Comparison of ENCODE assay signal across 1 cellular context in the genomic region with DNA sequence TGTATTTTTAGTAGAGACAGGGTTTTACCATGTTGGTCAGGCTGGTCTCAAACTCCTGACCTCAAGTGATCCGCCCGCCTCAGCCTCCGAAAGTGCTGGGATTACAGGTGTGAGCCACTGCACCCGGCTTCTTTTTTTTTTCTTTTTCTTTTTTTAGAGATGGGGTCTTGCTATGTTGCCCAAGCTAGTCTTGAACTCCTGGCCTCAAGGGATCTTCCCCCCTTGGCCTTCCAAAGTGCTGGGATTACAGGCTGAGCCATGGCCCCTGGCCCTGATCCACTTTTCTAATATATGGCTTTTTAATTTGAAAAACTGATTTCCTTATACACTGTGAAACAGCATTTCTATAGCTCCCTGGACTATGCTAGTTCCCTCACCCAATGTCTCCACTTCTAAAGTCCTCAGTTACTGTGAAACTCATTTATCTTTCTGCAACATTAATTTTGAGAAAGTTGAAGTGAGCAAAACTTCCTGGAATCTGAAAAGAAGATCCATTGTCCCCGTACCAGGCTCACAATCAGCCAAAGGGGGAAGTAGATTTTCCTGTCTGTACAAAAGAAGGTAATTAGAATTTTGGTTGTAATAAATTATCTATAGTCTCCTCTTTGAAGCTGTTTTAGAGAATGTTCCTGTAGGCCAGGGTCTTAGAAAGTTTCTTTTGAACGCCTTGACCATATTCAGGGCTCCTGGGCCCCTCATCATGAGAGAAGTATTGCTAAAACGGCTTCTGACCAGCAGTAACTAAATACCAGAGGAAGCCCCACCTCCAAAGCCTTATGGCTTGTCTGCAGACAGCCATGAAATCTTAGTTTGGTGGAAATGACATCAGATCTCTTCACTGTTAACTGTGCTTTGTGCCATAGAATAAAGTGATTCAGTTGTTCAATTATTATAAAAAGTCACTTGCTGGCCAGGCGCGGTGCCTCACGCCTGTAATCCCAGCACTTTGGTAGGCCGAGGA.
TF ChIP-seq lines count a peak whose summit lies in the region.

No MANE protein-coding gene starts in this region.

TF ChIP-seq in HEK293, 187 proteins besides CTCF, POLR2A, EP300 and RAD21 (continued from another document):
- TF ChIP-seq, protein P1, sequence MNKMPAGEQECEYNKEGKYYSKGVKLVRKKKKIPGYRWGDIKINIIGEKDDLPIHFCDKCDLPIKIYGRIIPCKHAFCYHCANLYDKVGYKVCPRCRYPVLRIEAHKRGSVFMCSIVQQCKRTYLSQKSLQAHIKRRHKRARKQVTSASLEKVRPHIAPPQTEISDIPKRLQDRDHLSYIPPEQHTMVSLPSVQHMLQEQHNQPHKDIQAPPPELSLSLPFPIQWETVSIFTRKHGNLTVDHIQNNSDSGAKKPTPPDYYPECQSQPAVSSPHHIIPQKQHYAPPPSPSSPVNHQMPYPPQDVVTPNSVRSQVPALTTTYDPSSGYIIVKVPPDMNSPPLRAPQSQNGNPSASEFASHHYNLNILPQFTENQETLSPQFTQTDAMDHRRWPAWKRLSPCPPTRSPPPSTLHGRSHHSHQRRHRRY (tag by site-specific recombination; IDR thresholded peaks at IDR 0.05): no peak
- TF ChIP-seq, protein P2, sequence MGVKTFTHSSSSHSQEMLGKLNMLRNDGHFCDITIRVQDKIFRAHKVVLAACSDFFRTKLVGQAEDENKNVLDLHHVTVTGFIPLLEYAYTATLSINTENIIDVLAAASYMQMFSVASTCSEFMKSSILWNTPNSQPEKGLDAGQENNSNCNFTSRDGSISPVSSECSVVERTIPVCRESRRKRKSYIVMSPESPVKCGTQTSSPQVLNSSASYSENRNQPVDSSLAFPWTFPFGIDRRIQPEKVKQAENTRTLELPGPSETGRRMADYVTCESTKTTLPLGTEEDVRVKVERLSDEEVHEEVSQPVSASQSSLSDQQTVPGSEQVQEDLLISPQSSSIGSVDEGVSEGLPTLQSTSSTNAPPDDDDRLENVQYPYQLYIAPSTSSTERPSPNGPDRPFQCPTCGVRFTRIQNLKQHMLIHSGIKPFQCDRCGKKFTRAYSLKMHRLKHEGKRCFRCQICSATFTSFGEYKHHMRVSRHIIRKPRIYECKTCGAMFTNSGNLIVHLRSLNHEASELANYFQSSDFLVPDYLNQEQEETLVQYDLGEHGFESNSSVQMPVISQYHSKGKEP (tag by site-specific recombination; IDR thresholded peaks at IDR 0.05): 0 out of 2 replicates have a peak, but pooled peaks have one; percentile 19
- TF ChIP-seq FEZF1 (tag by site-specific recombination; IDR thresholded peaks at IDR 0.05): 0 out of 2 replicates have a peak, but pooled peaks have one; percentile 11
- TF ChIP-seq, protein P3, sequence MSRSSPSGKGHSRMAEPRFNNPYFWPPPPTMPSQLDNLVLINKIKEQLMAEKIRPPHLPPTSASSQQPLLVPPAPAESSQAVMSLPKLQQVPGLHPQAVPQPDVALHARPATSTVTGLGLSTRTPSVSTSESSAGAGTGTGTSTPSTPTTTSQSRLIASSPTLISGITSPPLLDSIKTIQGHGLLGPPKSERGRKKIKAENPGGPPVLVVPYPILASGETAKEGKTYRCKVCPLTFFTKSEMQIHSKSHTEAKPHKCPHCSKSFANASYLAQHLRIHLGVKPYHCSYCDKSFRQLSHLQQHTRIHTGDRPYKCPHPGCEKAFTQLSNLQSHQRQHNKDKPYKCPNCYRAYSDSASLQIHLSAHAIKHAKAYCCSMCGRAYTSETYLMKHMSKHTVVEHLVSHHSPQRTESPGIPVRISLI (tag by site-specific recombination; IDR thresholded peaks at IDR 0.05): 0 out of 2 replicates have a peak, but pooled peaks have one; percentile 34
- TF ChIP-seq ZNF354C (tag by site-specific recombination; IDR thresholded peaks at IDR 0.05; ENCODE audit: borderline replicate concordance, low read depth): no peak
- TF ChIP-seq, protein P4, sequence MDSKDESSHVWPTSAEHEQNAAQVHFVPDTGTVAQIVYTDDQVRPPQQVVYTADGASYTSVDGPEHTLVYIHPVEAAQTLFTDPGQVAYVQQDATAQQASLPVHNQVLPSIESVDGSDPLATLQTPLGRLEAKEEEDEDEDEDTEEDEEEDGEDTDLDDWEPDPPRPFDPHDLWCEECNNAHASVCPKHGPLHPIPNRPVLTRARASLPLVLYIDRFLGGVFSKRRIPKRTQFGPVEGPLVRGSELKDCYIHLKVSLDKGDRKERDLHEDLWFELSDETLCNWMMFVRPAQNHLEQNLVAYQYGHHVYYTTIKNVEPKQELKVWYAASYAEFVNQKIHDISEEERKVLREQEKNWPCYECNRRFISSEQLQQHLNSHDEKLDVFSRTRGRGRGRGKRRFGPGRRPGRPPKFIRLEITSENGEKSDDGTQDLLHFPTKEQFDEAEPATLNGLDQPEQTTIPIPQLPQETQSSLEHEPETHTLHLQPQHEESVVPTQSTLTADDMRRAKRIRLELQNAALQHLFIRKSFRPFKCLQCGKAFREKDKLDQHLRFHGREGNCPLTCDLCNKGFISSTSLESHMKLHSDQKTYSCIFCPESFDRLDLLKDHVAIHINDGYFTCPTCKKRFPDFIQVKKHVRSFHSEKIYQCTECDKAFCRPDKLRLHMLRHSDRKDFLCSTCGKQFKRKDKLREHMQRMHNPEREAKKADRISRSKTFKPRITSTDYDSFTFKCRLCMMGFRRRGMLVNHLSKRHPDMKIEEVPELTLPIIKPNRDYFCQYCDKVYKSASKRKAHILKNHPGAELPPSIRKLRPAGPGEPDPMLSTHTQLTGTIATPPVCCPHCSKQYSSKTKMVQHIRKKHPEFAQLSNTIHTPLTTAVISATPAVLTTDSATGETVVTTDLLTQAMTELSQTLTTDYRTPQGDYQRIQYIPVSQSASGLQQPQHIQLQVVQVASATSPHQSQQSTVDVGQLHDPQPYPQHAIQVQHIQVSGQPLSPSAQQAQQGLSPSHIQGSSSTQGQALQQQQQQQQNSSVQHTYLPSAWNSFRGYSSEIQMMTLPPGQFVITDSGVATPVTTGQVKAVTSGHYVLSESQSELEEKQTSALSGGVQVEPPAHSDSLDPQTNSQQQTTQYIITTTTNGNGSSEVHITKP (tag by site-specific recombination; IDR thresholded peaks at IDR 0.05): peak; percentile 91
- TF ChIP-seq, protein P5, sequence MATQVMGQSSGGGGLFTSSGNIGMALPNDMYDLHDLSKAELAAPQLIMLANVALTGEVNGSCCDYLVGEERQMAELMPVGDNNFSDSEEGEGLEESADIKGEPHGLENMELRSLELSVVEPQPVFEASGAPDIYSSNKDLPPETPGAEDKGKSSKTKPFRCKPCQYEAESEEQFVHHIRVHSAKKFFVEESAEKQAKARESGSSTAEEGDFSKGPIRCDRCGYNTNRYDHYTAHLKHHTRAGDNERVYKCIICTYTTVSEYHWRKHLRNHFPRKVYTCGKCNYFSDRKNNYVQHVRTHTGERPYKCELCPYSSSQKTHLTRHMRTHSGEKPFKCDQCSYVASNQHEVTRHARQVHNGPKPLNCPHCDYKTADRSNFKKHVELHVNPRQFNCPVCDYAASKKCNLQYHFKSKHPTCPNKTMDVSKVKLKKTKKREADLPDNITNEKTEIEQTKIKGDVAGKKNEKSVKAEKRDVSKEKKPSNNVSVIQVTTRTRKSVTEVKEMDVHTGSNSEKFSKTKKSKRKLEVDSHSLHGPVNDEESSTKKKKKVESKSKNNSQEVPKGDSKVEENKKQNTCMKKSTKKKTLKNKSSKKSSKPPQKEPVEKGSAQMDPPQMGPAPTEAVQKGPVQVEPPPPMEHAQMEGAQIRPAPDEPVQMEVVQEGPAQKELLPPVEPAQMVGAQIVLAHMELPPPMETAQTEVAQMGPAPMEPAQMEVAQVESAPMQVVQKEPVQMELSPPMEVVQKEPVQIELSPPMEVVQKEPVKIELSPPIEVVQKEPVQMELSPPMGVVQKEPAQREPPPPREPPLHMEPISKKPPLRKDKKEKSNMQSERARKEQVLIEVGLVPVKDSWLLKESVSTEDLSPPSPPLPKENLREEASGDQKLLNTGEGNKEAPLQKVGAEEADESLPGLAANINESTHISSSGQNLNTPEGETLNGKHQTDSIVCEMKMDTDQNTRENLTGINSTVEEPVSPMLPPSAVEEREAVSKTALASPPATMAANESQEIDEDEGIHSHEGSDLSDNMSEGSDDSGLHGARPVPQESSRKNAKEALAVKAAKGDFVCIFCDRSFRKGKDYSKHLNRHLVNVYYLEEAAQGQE (tag by site-specific recombination; IDR thresholded peaks at IDR 0.05): no peak
- peak; percentile 47 for TF ChIP-seq ZNF335 (tag by site-specific recombination; conservative IDR thresholded peaks at IDR 0.05)
- TF ChIP-seq, protein P6, sequence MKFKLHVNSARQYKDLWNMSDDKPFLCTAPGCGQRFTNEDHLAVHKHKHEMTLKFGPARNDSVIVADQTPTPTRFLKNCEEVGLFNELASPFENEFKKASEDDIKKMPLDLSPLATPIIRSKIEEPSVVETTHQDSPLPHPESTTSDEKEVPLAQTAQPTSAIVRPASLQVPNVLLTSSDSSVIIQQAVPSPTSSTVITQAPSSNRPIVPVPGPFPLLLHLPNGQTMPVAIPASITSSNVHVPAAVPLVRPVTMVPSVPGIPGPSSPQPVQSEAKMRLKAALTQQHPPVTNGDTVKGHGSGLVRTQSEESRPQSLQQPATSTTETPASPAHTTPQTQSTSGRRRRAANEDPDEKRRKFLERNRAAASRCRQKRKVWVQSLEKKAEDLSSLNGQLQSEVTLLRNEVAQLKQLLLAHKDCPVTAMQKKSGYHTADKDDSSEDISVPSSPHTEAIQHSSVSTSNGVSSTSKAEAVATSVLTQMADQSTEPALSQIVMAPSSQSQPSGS (tag by site-specific recombination; IDR thresholded peaks at IDR 0.05; ENCODE audit: low read depth): no peak
- TF ChIP-seq ZNF768 (tag by site-specific recombination; IDR thresholded peaks at IDR 0.05): no peak
- 0 out of 2 replicates have a peak, but pooled peaks have one; percentile 38 for TF ChIP-seq OSR2 (tag by site-specific recombination; IDR thresholded peaks at IDR 0.05)
- TF ChIP-seq, protein P7, sequence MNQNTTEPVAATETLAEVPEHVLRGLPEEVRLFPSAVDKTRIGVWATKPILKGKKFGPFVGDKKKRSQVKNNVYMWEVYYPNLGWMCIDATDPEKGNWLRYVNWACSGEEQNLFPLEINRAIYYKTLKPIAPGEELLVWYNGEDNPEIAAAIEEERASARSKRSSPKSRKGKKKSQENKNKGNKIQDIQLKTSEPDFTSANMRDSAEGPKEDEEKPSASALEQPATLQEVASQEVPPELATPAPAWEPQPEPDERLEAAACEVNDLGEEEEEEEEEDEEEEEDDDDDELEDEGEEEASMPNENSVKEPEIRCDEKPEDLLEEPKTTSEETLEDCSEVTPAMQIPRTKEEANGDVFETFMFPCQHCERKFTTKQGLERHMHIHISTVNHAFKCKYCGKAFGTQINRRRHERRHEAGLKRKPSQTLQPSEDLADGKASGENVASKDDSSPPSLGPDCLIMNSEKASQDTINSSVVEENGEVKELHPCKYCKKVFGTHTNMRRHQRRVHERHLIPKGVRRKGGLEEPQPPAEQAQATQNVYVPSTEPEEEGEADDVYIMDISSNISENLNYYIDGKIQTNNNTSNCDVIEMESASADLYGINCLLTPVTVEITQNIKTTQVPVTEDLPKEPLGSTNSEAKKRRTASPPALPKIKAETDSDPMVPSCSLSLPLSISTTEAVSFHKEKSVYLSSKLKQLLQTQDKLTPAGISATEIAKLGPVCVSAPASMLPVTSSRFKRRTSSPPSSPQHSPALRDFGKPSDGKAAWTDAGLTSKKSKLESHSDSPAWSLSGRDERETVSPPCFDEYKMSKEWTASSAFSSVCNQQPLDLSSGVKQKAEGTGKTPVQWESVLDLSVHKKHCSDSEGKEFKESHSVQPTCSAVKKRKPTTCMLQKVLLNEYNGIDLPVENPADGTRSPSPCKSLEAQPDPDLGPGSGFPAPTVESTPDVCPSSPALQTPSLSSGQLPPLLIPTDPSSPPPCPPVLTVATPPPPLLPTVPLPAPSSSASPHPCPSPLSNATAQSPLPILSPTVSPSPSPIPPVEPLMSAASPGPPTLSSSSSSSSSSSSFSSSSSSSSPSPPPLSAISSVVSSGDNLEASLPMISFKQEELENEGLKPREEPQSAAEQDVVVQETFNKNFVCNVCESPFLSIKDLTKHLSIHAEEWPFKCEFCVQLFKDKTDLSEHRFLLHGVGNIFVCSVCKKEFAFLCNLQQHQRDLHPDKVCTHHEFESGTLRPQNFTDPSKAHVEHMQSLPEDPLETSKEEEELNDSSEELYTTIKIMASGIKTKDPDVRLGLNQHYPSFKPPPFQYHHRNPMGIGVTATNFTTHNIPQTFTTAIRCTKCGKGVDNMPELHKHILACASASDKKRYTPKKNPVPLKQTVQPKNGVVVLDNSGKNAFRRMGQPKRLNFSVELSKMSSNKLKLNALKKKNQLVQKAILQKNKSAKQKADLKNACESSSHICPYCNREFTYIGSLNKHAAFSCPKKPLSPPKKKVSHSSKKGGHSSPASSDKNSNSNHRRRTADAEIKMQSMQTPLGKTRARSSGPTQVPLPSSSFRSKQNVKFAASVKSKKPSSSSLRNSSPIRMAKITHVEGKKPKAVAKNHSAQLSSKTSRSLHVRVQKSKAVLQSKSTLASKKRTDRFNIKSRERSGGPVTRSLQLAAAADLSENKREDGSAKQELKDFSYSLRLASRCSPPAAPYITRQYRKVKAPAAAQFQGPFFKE (tag by site-specific recombination; IDR thresholded peaks at IDR 0.05; ENCODE audit: borderline replicate concordance): no peak
- TF ChIP-seq ZNF16 (tag by site-specific recombination; IDR thresholded peaks at IDR 0.05; ENCODE audit: low read depth): no peak
- peak; percentile 62; the same call in 1 of the 2 replicates for TF ChIP-seq ZNF677 (tag by site-specific recombination; IDR thresholded peaks at IDR 0.05)
TF ChIP-seq in HEK293: peak in this region for 8.
